ENCODE assay signal across 9 cellular contexts in genomic region chr7:120337308-120337907, GRCh38.
DNase-seq lines count a peak whose midpoint lies in the region; ATAC-seq and TF ChIP-seq lines count a peak whose summit lies in the region.
"Had no signal": no experiment of that assay in that cellular context is flagged by ENCODE, and none has a peak within 500 bp of the region (broad histone marks: within the 10 kb centered on the region; RNA-seq: fewer than 3 reads in every experiment).

No MANE protein-coding gene starts in this region.

- H3K4me2 ChIP-seq in SK-N-SH: no peak overlapping the region

- DNase-seq in SK-N-SH (peak; percentile 25), lung microvascular endothelial cell (ENCODE audit: low read depth in 2 of 2) (peak; percentile 3 to 29), ascending aorta (ENCODE audit: low spot score in 2 of 2) (no peak), foreskin melanocyte (no peak)
- DNase-seq: activated naive CD8-positive, alpha-beta T cell treated with anti-CD3 and anti-CD28 coated beads, Interleukin-2, amount 10 ng/mL, durations not matched to agents 7 days and 5 days had no signal

- no peaks in the 10 kb centered on the region for H4K20me1 ChIP-seq in SK-N-SH (ENCODE audit: insufficient read depth)

- no peak for TF ChIP-seq EP300 in SK-N-SH (IDR thresholded peaks at IDR 0.05; ENCODE audit: borderline replicate concordance in 1 of 2, low read depth in 1 of 2, low read length in 1 of 2)

- peak; percentile 50 for ATAC-seq in GM18517 (IDR thresholded peaks at IDR 0.05; ENCODE audit: unreplicated experiment)
- peak; percentile 58 for ATAC-seq in HG03175 (IDR thresholded peaks at IDR 0.05; ENCODE audit: unreplicated experiment)
- no peak for ATAC-seq in HG02610 (IDR thresholded peaks at IDR 0.05; ENCODE audit: unreplicated experiment)

- no peak overlapping the region for H2AFZ ChIP-seq in SK-N-SH (ENCODE audit: low read depth)

- H3K36me3 ChIP-seq in SK-N-SH (replicated peaks in 1 of 2; ENCODE audit: control insufficient read depth in 1 of 2, insufficient read depth in 2 of 2, low read length in 1 of 2) (no peaks in the 10 kb centered on the region), ascending aorta (no peaks in the 10 kb centered on the region)

- peak; percentile 95 for TF ChIP-seq CTCF in 22Rv1 (IDR thresholded peaks at IDR 0.05)
- peak; percentile 82 for TF ChIP-seq CTCF in SK-N-SH (IDR thresholded peaks at IDR 0.05)
- TF ChIP-seq CTCF in ascending aorta (IDR thresholded peaks at IDR 0.05): no peak

- POLR2A ChIA-PET in SK-N-SH (lab: Yijun Ruan, JAX): no interaction called here

- CTCF ChIA-PET in SK-N-SH (lab: Yijun Ruan, JAX): interaction anchor here (0.7 to 1.9 kb wide), 8 partner anchors 9 to 56 kb away, joined by 3 to 19 read pairs (median 4); no protein-coding TSS in a partner anchor

- H3K79me2 ChIP-seq in SK-N-SH (ENCODE audit: insufficient read depth): no peaks in the 10 kb centered on the region

- no peak overlapping the region for H3K27ac ChIP-seq in 22Rv1
- H3K27ac ChIP-seq in SK-N-SH (ENCODE audit: low read depth in 2 of 2, low read length in 1 of 2): no peak overlapping the region
- H3K27ac ChIP-seq in ascending aorta: no peak overlapping the region

- H3K27me3 ChIP-seq in SK-N-SH (ENCODE audit: insufficient read depth) (no peaks in the 10 kb centered on the region), ascending aorta (no peaks in the 10 kb centered on the region)

- intact Hi-C loops in ascending aorta (cut with DNase I): no loop called here

- H3K9me2 ChIP-seq in SK-N-SH: no peaks in the 10 kb centered on the region

- no peak overlapping the region; a peak in 1 of 4 replicates for H3K4me3 ChIP-seq in SK-N-SH (ENCODE audit: low read depth in 2 of 2, low read length in 1 of 2)
- no peak overlapping the region for H3K4me3 ChIP-seq in ascending aorta

- no peaks in the 10 kb centered on the region for H3F3A ChIP-seq in SK-N-SH (replicated peaks; ENCODE audit: insufficient read depth)

- H3K9me3 ChIP-seq in SK-N-SH (no peaks in the 10 kb centered on the region), ascending aorta (no peaks in the 10 kb centered on the region)

- no peak for TF ChIP-seq RAD21 in SK-N-SH (IDR thresholded peaks at IDR 0.05; ENCODE audit: low read length)

- 1% methylated on average over 1 of the region's 1 CpG for WGBS in SK-N-SH (ENCODE audit: low lambda C conversion rate)

- H3K4me1 ChIP-seq in SK-N-SH (ENCODE audit: control insufficient read depth in 1 of 2, insufficient read depth in 2 of 2, low read depth in 1 of 2, low read length in 1 of 2) (no peaks in the 10 kb centered on the region), ascending aorta (no peaks in the 10 kb centered on the region)

- no peak overlapping the region for H3K9ac ChIP-seq in SK-N-SH

TF ChIP-seq in SK-N-SH, 30 proteins besides CTCF, POLR2A, EP300 and RAD21:
- TF ChIP-seq GATA2 (CRISPR knock-in tag; IDR thresholded peaks at IDR 0.05) (no peak), FOXM1 (IDR thresholded peaks at IDR 0.05; ENCODE audit: low read depth) (no peak), JUND (IDR thresholded peaks at IDR 0.05) (no peak), YY1 (IDR thresholded peaks at IDR 0.05; ENCODE audit: low read depth) (no peak), FOSL2 (IDR thresholded peaks at IDR 0.05; ENCODE audit: borderline replicate concordance, low read depth) (no peak), RFX5 (IDR thresholded peaks at IDR 0.05; ENCODE audit: low read length) (no peak), SMC3 (IDR thresholded peaks at IDR 0.05; ENCODE audit: low read depth, low read length) (no peak), PBX3 (IDR thresholded peaks at IDR 0.05) (no peak), MAX (IDR thresholded peaks at IDR 0.05; ENCODE audit: low read depth) (no peak), TCF12 (IDR thresholded peaks at IDR 0.05) (no peak), SIN3A (IDR thresholded peaks at IDR 0.05; ENCODE audit: borderline replicate concordance, low read depth, low read length) (no peak), TEAD4 (IDR thresholded peaks at IDR 0.05; ENCODE audit: borderline replicate concordance, insufficient read depth) (no peak), POLR2AphosphoS5 (IDR thresholded peaks at IDR 0.05; ENCODE audit: low read depth, low read length) (no peak), MXI1 (IDR thresholded peaks at IDR 0.05; ENCODE audit: low read depth, low read length) (no peak), RXRA (IDR thresholded peaks at IDR 0.05; ENCODE audit: borderline replicate concordance, low read depth) (no peak), RCOR1 (IDR thresholded peaks at IDR 0.05; ENCODE audit: low read length) (no peak), GABPA (IDR thresholded peaks at IDR 0.05; ENCODE audit: low read depth) (no peak), REST (IDR thresholded peaks at IDR 0.05; ENCODE audit: low read depth, low read length) (no peak), NRF1 (IDR thresholded peaks at IDR 0.05; ENCODE audit: low read depth, low read length) (no peak), IRF3 (IDR thresholded peaks at IDR 0.05; ENCODE audit: low read depth, low read length) (no peak)

Comparison
In these comparisons a context has a peak if more than half of its experiments do, and no peak if none do; other contexts are left out.
1. CTCF ChIP-seq: peak in 22Rv1 (single experiment) and SK-N-SH (single experiment); none in ascending aorta (0 of 3).
2. DNase-seq: peak in SK-N-SH (single experiment) and lung microvascular endothelial cell (2 of 2); none in ascending aorta (0 of 2) and foreskin melanocyte (single experiment).